7 cellular contexts compared by ENCODE assay signal in genomic region chr4:15682340-15682725, GRCh38. TPM values are rescaled to one million over a fixed set of nuclear protein-coding genes. Genes with fewer than 3 reads are reported as not detected.
DNase-seq lines count a peak whose midpoint lies in the region; ATAC-seq and TF ChIP-seq lines count a peak whose summit lies in the region.

No MANE protein-coding gene starts in this region.

- H3K4me3 ChIP-seq in HUES6 (ENCODE audit: low read depth, low read length) (peak overlapping the region; percentile 89), WI38 (ENCODE audit: low read depth, low read length) (peak overlapping the region; percentile 72), right cardiac atrium (ENCODE audit: low read length) (peak overlapping the region; percentile 78), spleen (peak overlapping the region; percentile 69 to 82 (median 75))

- peaks cover 35% of the 10 kb centered on the region for H3K4me1 ChIP-seq in HUES6 (ENCODE audit: control insufficient read depth, insufficient read depth, low read length)
- peaks cover 3% of the 10 kb centered on the region for H3K4me1 ChIP-seq in right cardiac atrium (ENCODE audit: control insufficient read depth, insufficient read depth, low read length)
- H3K4me1 ChIP-seq in spleen, result peaks cover 14 to 87% (median 38%) of the 10 kb centered on the region in 6 donors

- peak overlapping the region; percentile 99 for H3K9ac ChIP-seq in HUES6 (ENCODE audit: low read length)

- WGBS in right cardiac atrium, result 2% methylated on average over 2 of the region's 2 CpGs
- 0 to 7% (median 1%) methylated on average over 2 of the region's 2 CpGs for WGBS in spleen, 5 donors

- no peak for DNase-seq in right cardiac atrium
- no peak for DNase-seq in spleen
- DNase-seq in NCI-H69 (lab: John Stamatoyannopoulos, UW), result no peak
- no peak for DNase-seq in NCI-H1105 (lab: John Stamatoyannopoulos, UW)
- DNase-seq in GM13976 (ENCODE audit: low spot score), result no peak

- intact Hi-C loops in right cardiac atrium (cut with DNase I) (no loop called here), spleen (cut with DNase I; ENCODE audit: low total_unique reads) (no loop called here)

- TF ChIP-seq CTCF in WI38 (IDR thresholded peaks at IDR 0.05; ENCODE audit: low read depth, low read length) (no peak), spleen (IDR thresholded peaks at IDR 0.05 in 8 of 11, conservative IDR thresholded peaks at IDR 0.05 in 3 of 11) (no peak), GM13976 (IDR thresholded peaks at IDR 0.05; ENCODE audit: borderline replicate concordance, control extremely low read depth, extremely low read depth, insufficient read depth, missing control alignments) (no peak)

- no peaks in the 10 kb centered on the region for H3K27me3 ChIP-seq in HUES6 (ENCODE audit: control insufficient read depth, insufficient read depth, low read length)
- H3K27me3 ChIP-seq in right cardiac atrium (ENCODE audit: control insufficient read depth, insufficient read depth), result no peaks in the 10 kb centered on the region
- H3K27me3 ChIP-seq in spleen (replicated peaks in 1 of 7), result no peaks in the 10 kb centered on the region

- no peak for TF ChIP-seq POLR2A in spleen (IDR thresholded peaks at IDR 0.05)

- H3K36me3 ChIP-seq in HUES6 (ENCODE audit: control insufficient read depth, insufficient read depth, low read length) (peaks cover 23% of the 10 kb centered on the region), spleen (peaks cover 0 to 15% (median 8%) of the 10 kb centered on the region in 6 donors)

- H3K9me3 ChIP-seq in HUES6 (ENCODE audit: control insufficient read depth, insufficient read depth, low read depth, low read length), result no peaks in the 10 kb centered on the region
- no peaks in the 10 kb centered on the region for H3K9me3 ChIP-seq in right cardiac atrium (ENCODE audit: control insufficient read depth, low read length)
- H3K9me3 ChIP-seq in spleen, result no peaks in the 10 kb centered on the region

- in situ Hi-C loops in GM13976 (cut with MboI; ENCODE audit: low sequenced_read_pairs, unreplicated experiment), result no loop called here

- peak overlapping the region; percentile 92 for H3K27ac ChIP-seq in HUES6 (ENCODE audit: low read depth, low read length)
- no peak overlapping the region for H3K27ac ChIP-seq in right cardiac atrium (ENCODE audit: low read length)
- H3K27ac ChIP-seq in spleen, result peak overlapping the region; percentile 89 to 99 (median 94)

- ATAC-seq in right cardiac atrium, result no peak

RNA-seq across cellular contexts. Expression of gene FAM200B, which starts 0.7 kb away (rescaled TPM):
- total RNA-seq in right cardiac atrium (10 to 100 TPM; 32.6 to 40.9 (median 35.0) TPM), spleen (10 to 100 TPM; 17.4 to 42.0 (median 27.9) TPM)
- polyA plus RNA-seq in right cardiac atrium (60.3 TPM), spleen (10 to 100 TPM; 28.0 to 39.8 (median 38.6) TPM)

RNA-seq across cellular contexts. Expression of gene BST1, which starts 20.5 kb away (rescaled TPM):
- 10 to 100 TPM in 1 of 4 donors, 1 to 10 TPM in 3; 6.3 to 10.9 (median 8.2) TPM for total RNA-seq in right cardiac atrium
- polyA plus RNA-seq in right cardiac atrium, result 9.8 TPM
- total RNA-seq in spleen, result 10 to 100 TPM; 12.3 to 54.3 (median 25.1) TPM
- polyA plus RNA-seq in spleen, result 1 to 10 TPM; 3.8 to 5.9 (median 4.8) TPM

RNA-seq across cellular contexts. Expression of gene FBXL5, which starts 27.2 kb away (rescaled TPM):
- total RNA-seq in right cardiac atrium, result 10 to 100 TPM; 80.8 to 90.1 (median 88.3) TPM
- 52.8 TPM for polyA plus RNA-seq in right cardiac atrium
- 100 to 1,000 TPM in 5 of 7 donors, 10 to 100 TPM in 2; 98.2 to 210 (median 141) TPM for total RNA-seq in spleen
- 10 to 100 TPM; 33.8 to 54.1 (median 33.9) TPM for polyA plus RNA-seq in spleen
